Comparison of ENCODE assay signal across 9 cellular contexts in genomic region chr17:27236710-27237315, GRCh38. TPM values are rescaled to one million over a fixed set of nuclear protein-coding genes. Genes with fewer than 3 reads are reported as not detected.
DNase-seq lines count a peak whose midpoint lies in the region; ATAC-seq and TF ChIP-seq lines count a peak whose summit lies in the region.
"Had no signal": no experiment of that assay in that cellular context is flagged by ENCODE, and none has a peak within 500 bp of the region (broad histone marks: within the 10 kb centered on the region; RNA-seq: fewer than 3 reads in every experiment).

No MANE protein-coding gene starts in this region.

- H3K27ac ChIP-seq in Peyer's patch (no peak overlapping the region), fibroblast of lung (ENCODE audit: insufficient read depth, low read length) (no peak overlapping the region), neural progenitor cell (no peak overlapping the region)

- no peak overlapping the region for H3K27ac Mint-ChIP-seq in neural progenitor cell
- H3K27ac Mint-ChIP-seq: activated naive CD4-positive, alpha-beta T cell treated with anti-CD3 and anti-CD28 coated beads, Interleukin-2, amount 50 U/mL, for 72 hours had no signal

- no peaks in the 10 kb centered on the region for H3K9me3 ChIP-seq in Peyer's patch
- H3K9me3 ChIP-seq in fibroblast of lung (ENCODE audit: control insufficient read depth, insufficient read depth, low read depth, low read length): no peaks in the 10 kb centered on the region
- no peaks in the 10 kb centered on the region for H3K9me3 ChIP-seq in neural progenitor cell (ENCODE audit: low read depth)

- H3F3A ChIP-seq in neural progenitor cell (ENCODE audit: low read depth): no peaks in the 10 kb centered on the region

- H3K9me3 Mint-ChIP-seq in neural progenitor cell: no peaks in the 10 kb centered on the region
- H3K9me3 Mint-ChIP-seq: activated naive CD4-positive, alpha-beta T cell treated with anti-CD3 and anti-CD28 coated beads, Interleukin-2, amount 50 U/mL, for 72 hours had no signal

- H3K36me3 ChIP-seq in Peyer's patch: no peaks in the 10 kb centered on the region
- H3K36me3 ChIP-seq in fibroblast of lung (ENCODE audit: control insufficient read depth, insufficient read depth, low read length): no peaks in the 10 kb centered on the region
- no peaks in the 10 kb centered on the region for H3K36me3 ChIP-seq in neural progenitor cell

- H3K4me3 Mint-ChIP-seq in neural progenitor cell: no peak overlapping the region

- H3K4me1 ChIP-seq in Peyer's patch (no peaks in the 10 kb centered on the region), fibroblast of lung (ENCODE audit: control insufficient read depth, extremely low read depth, insufficient read depth, low read length) (no peaks in the 10 kb centered on the region), neural progenitor cell (no peaks in the 10 kb centered on the region)

- H3K36me3 Mint-ChIP-seq in neural progenitor cell: no peaks in the 10 kb centered on the region
- H3K36me3 Mint-ChIP-seq: activated naive CD4-positive, alpha-beta T cell treated with anti-CD3 and anti-CD28 coated beads, Interleukin-2, amount 50 U/mL, for 72 hours had no signal

- DNase-seq in D341Med (ENCODE audit: low spot score): peak; percentile 69
- DNase-seq in HuH-7.5 (ENCODE audit: low spot score): peak; percentile 31
- peak in 2 of 3 donors; percentile 80 to 95 for DNase-seq in Peyer's patch
- peak; percentile 64 for DNase-seq in activated T-cell treated with anti-CD3 and anti-CD28 coated beads, Interleukin-2, amount 50 U/mL, for 1 hour
- DNase-seq in fibroblast of lung (ENCODE audit: low read depth in 2 of 2): peak; percentile 45 to 86
- DNase-seq in neural progenitor cell (ENCODE audit: low spot score): peak; percentile 73
- DNase-seq in superior temporal gyrus (ENCODE audit: extremely low spot score): peak; percentile 97

- no peak for ATAC-seq in GM21515 (IDR thresholded peaks at IDR 0.05; ENCODE audit: unreplicated experiment)

- no peak overlapping the region for H3K9ac ChIP-seq in fibroblast of lung (ENCODE audit: insufficient read depth, low read length)
- no peak overlapping the region for H3K9ac ChIP-seq in neural progenitor cell

- H4K20me1 ChIP-seq in fibroblast of lung (ENCODE audit: control insufficient read depth, extremely low read depth, insufficient read depth, low read length) (no peaks in the 10 kb centered on the region), neural progenitor cell (ENCODE audit: low read depth) (no peaks in the 10 kb centered on the region)

- peak; percentile 72 to 97 (median 93) for TF ChIP-seq CTCF in Peyer's patch (IDR thresholded peaks at IDR 0.05)
- peak; percentile 93 to 98 for TF ChIP-seq CTCF in fibroblast of lung (conservative IDR thresholded peaks at IDR 0.05 in 1 of 2, IDR thresholded peaks at IDR 0.05 in 1 of 2; ENCODE audit: low read depth in 1 of 2, low read length in 2 of 2)
- peak; percentile 89 for TF ChIP-seq CTCF in neural progenitor cell (IDR thresholded peaks at IDR 0.05)

- H3K27me3 ChIP-seq in Peyer's patch (no peaks in the 10 kb centered on the region), fibroblast of lung (ENCODE audit: control insufficient read depth, insufficient read depth, low read length) (no peaks in the 10 kb centered on the region), neural progenitor cell (no peaks in the 10 kb centered on the region)

- H3K27me3 Mint-ChIP-seq in neural progenitor cell (ENCODE audit: insufficient read depth, low read depth): peaks cover 4% of the 10 kb centered on the region

- no peak overlapping the region for H3K4me3 ChIP-seq in Peyer's patch
- no peak overlapping the region for H3K4me3 ChIP-seq in fibroblast of lung (replicated peaks in 1 of 4; ENCODE audit: control extremely low read depth in 1 of 4, insufficient read depth in 1 of 4, low read depth in 3 of 4, low read length in 4 of 4)
- no peak overlapping the region for H3K4me3 ChIP-seq in neural progenitor cell

- no peak overlapping the region for H3K4me2 ChIP-seq in fibroblast of lung (ENCODE audit: extremely low read depth, insufficient read depth, low read length)
- H3K4me2 ChIP-seq in neural progenitor cell: no peak overlapping the region

- H2AFZ ChIP-seq in fibroblast of lung (ENCODE audit: low read length) (no peak overlapping the region), neural progenitor cell (replicated peaks) (no peak overlapping the region)

- TF ChIP-seq POLR2A in Peyer's patch (IDR thresholded peaks at IDR 0.05): no peak

- H3K4me1 Mint-ChIP-seq in neural progenitor cell: peaks cover 4% of the 10 kb centered on the region

- no peaks in the 10 kb centered on the region for H3K79me2 ChIP-seq in fibroblast of lung (ENCODE audit: control insufficient read depth, insufficient read depth, low read length)
- H3K79me2 ChIP-seq in neural progenitor cell (ENCODE audit: low read depth): no peaks in the 10 kb centered on the region

RNA-seq across cellular contexts. Expression of gene WSB1, which starts 57.1 kb away (rescaled TPM):
- 100 to 1,000 TPM in 2 of 4 donors, 10 to 100 TPM in 2; 61.5 to 208 (median 112) TPM for total RNA-seq in Peyer's patch
- 96.3 and 151 TPM in 2 replicates for total RNA-seq in fibroblast of lung
- polyA plus RNA-seq in fibroblast of lung: 77.8 and 139 TPM in 2 replicates
- polyA plus RNA-seq in fibroblast of lung (2012): 37.6 and 55.3 TPM in 2 replicates
- polyA minus RNA-seq in fibroblast of lung (ENCODE audit: low replicate concordance): 22.0 and 22.3 TPM in 2 replicates
- 396 and 521 TPM in 2 replicates for total RNA-seq in neural progenitor cell (ENCODE audit: low replicate concordance)

Comparison
In these comparisons a context has a peak if more than half of its experiments do, and no peak if none do; other contexts are left out.
1. DNase-seq: peak in every context shown above with its lines; median percentile 97 in superior temporal gyrus; 88 in Peyer's patch; 73 in neural progenitor cell; 69 in D341Med; 66 in fibroblast of lung; 64 in activated T-cell treated with anti-CD3 and anti-CD28 coated beads, Interleukin-2, amount 50 U/mL, for 1 hour; 31 in HuH-7.5.